Comparison of ENCODE assay signal across 24 cellular contexts in the genomic region with DNA sequence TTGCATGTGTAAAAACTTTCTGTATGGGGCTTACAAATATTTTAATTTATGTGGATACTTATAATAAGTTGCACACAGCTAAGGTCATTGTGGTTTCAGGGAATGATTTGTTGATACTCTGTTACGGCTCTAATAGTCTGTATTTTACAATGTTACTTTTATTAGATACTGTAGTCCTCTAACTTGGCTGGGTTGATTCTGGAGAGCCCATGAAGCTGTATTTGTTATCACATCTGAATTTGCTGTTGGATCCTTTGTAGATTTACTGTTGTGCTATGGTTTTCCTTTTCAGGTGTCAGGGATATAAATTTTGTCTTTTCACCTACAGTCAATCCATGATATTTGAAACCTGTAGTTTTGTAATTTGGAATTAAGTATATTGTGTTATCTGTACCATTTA.
"Had no signal": no experiment of that assay in that cellular context is flagged by ENCODE, and none has a peak within 500 bp of the region (broad histone marks: within the 10 kb centered on the region; RNA-seq: fewer than 3 reads in every experiment).

No MANE protein-coding gene starts in this region.

- H3K36me3 ChIP-seq: left ventricle myocardium inferior, ovary, prostate gland, thyroid gland, transverse colon, upper lobe of left lung, vagina had no signal

- H3K4me3 Mint-ChIP-seq: mesothelial cell of epicardium; naive B cell; natural killer cell; stimulated activated naive B cell treated with anti-CD40 and anti-IgM and Interleukin-4, amounts not matched to agents 10 μg/mL and 1 μg/mL and 100 μg/mL, for 72 hours had no signal

- H3K27me3 Mint-ChIP-seq: naive B cell; stimulated activated naive B cell treated with anti-CD40 and anti-IgM and Interleukin-4, amounts not matched to agents 10 μg/mL and 1 μg/mL and 100 μg/mL, for 72 hours had no signal

- H3K36me3 Mint-ChIP-seq: natural killer cell had no signal

- H3K4me3 ChIP-seq: left ventricle myocardium inferior, lung, ovary, prostate gland, skin epidermis, stomach, testis, thyroid gland, transverse colon, upper lobe of left lung, vagina had no signal

- H3K9me3 ChIP-seq: left ventricle myocardium inferior, ovary, prostate gland, stomach, testis, thyroid gland, transverse colon, upper lobe of left lung, vagina had no signal

- DNase-seq: islet precursor cell; left ventricle myocardium inferior; mesendoderm; naive B cell; natural killer cell; ovary; retina; right cardiac atrium; stimulated activated CD4-positive, alpha-beta T cell treated with anti-CD3 and anti-CD28 coated beads, Interleukin-12 subunit alpha, Interleukin-12 subunit beta, amount 100 ng/mL, for 4 hours; stimulated activated CD4-positive, alpha-beta T cell treated with anti-CD3 and anti-CD28 coated beads, Interleukin-15, amount 100 ng/mL, for 24 hours; stimulated activated CD4-positive, alpha-beta T cell treated with anti-CD3 and anti-CD28 coated beads, Interleukin-2, amount 100 ng/mL, for 24 hours; stimulated activated CD4-positive, alpha-beta T cell treated with anti-CD3 and anti-CD28 coated beads, Interleukin-4, amount 100 ng/mL, for 1 hour; stimulated activated naive B cell treated with anti-CD40 and anti-IgM and Interleukin-4, amounts not matched to agents 10 μg/mL and 1 μg/mL and 100 μg/mL, for 72 hours; stimulated activated naive CD8-positive, alpha-beta T cell treated with anti-CD3 and anti-CD28 coated beads, Interleukin-15, Interleukin-2, amounts not matched to agents 100 U/mL and 50 U/mL, for 24 hours; stomach; testis; thyroid gland; transverse colon; upper lobe of left lung had no signal

- H3K27ac ChIP-seq: ovary, prostate gland, skin epidermis, stomach, testis, thyroid gland, transverse colon, upper lobe of left lung, vagina had no signal

- H3K27ac Mint-ChIP-seq: natural killer cell; stimulated activated naive B cell treated with anti-CD40 and anti-IgM and Interleukin-4, amounts not matched to agents 10 μg/mL and 1 μg/mL and 100 μg/mL, for 72 hours had no signal

- H3K9me3 Mint-ChIP-seq: mesothelial cell of epicardium; naive B cell; natural killer cell; stimulated activated naive B cell treated with anti-CD40 and anti-IgM and Interleukin-4, amounts not matched to agents 10 μg/mL and 1 μg/mL and 100 μg/mL, for 72 hours had no signal
